11 cellular contexts compared by ENCODE assay signal in the genomic region with DNA sequence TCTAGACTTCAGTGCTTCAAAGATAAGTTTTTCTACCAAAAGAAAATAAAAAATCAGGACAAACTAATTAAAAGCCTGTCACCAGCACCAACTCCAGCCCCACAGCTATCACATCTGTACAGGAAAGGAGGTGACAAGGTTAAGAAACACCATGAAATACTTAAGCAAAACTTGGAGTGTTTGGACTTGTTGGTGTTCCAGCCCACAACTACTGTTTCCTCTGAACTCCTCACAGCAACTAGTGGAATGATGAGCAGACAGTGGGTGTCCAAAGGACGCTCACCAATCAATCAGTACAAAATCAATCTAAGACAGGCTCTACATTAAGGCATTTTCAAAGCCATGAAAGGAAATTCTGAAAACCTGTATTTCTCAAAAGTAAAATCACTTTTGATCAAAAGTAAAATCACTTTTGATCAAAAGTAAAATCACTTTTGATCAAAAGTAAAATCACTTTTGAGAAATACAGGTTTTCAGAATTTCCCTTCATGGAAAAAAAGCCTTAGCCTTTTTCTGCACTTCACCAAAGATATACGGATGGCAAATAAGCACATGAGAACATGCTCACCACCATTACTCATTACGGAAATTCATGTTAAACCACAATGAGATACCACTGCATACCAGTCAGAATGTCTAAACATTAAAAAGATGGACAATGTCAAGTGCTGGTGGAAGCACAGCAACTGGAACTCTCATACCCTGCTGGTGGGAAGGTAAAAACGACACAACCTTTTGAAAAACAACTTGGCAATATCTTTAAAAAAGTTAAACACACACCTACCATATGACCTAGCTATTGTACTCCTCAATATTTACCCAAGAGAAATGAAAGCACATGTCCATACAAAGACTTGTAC.
DNase-seq lines count a peak whose midpoint lies in the region; ATAC-seq lines count a peak whose summit lies in the region.
"Had no signal": no experiment of that assay in that cellular context is flagged by ENCODE, and none has a peak within 500 bp of the region (broad histone marks: within the 10 kb centered on the region; RNA-seq: fewer than 3 reads in every experiment).

No MANE protein-coding gene starts in this region.

- DNase-seq in activated naive CD4-positive, alpha-beta T cell treated with anti-CD3 and anti-CD28 coated beads, Interleukin-2, amount 50 U/mL, for 72 hours (ENCODE audit: low spot score in 2 of 2): no peak
- no peak for DNase-seq in activated naive CD4-positive, alpha-beta T cell treated with Interleukin-2 at 50 U/mL for 16 hours
- DNase-seq in SJCRH30 (peak; percentile 61 to 82), fibroblast of gingiva (ENCODE audit: low read depth) (peak; percentile 17), GM19238 (ENCODE audit: insufficient read length, low spot score) (no peak), amygdala (lab: John Stamatoyannopoulos, UW) (no peak)
- DNase-seq: left lung had no signal

- H3K36me3 Mint-ChIP-seq in activated naive CD4-positive, alpha-beta T cell treated with anti-CD3 and anti-CD28 coated beads, Interleukin-2, amount 50 U/mL, for 72 hours: peaks cover 4 to 10% of the 10 kb centered on the region in 2 donors
- peaks cover 35% of the 10 kb centered on the region for H3K36me3 Mint-ChIP-seq in stimulated activated naive CD8-positive, alpha-beta T cell treated with anti-CD3 and anti-CD28 coated beads, Interleukin-15, Interleukin-2, amounts not matched to agents 100 ng/mL and 50 ng/mL, for 24 hours (ENCODE audit: low read depth)

- H3K27ac Mint-ChIP-seq in activated naive CD4-positive, alpha-beta T cell treated with anti-CD3 and anti-CD28 coated beads, Interleukin-2, amount 50 U/mL, for 72 hours: peak overlapping the region in 1 of 2 donors; percentile 36
- H3K27ac Mint-ChIP-seq in stimulated activated naive CD8-positive, alpha-beta T cell treated with anti-CD3 and anti-CD28 coated beads, Interleukin-15, Interleukin-2, amounts not matched to agents 100 ng/mL and 50 ng/mL, for 24 hours: peak overlapping the region; percentile 57
- H3K27ac Mint-ChIP-seq: activated T-helper 2 cell treated with anti-CD3 and anti-CD28 coated beads, Interferon-gamma antibody, Interleukin-2, Interleukin-4, amounts not matched to agents 10 μg/mL and 5 μg/mL and 100 μg/mL, durations not matched to agents 14 hours and 24 hours and 36 hours had no signal

- H3K9me3 Mint-ChIP-seq in activated naive CD4-positive, alpha-beta T cell treated with anti-CD3 and anti-CD28 coated beads, Interleukin-2, amount 50 U/mL, for 72 hours: no peaks in the 10 kb centered on the region
- H3K9me3 Mint-ChIP-seq in stimulated activated naive CD8-positive, alpha-beta T cell treated with anti-CD3 and anti-CD28 coated beads, Interleukin-15, Interleukin-2, amounts not matched to agents 100 ng/mL and 50 ng/mL, for 24 hours: no peaks in the 10 kb centered on the region
- H3K9me3 Mint-ChIP-seq: activated T-helper 2 cell treated with anti-CD3 and anti-CD28 coated beads, Interferon-gamma antibody, Interleukin-2, Interleukin-4, amounts not matched to agents 10 μg/mL and 5 μg/mL and 100 μg/mL, durations not matched to agents 14 hours and 24 hours and 36 hours had no signal

- H3K27me3 ChIP-seq in SJCRH30: no peaks in the 10 kb centered on the region
- H3K27me3 ChIP-seq: BLaER1 treated with 17β-estradiol and CSF1 and Interleukin-3, amounts not matched to agents 10 nM and 100 nM; left lung had no signal

- H3K4me3 Mint-ChIP-seq in stimulated activated naive CD8-positive, alpha-beta T cell treated with anti-CD3 and anti-CD28 coated beads, Interleukin-15, Interleukin-2, amounts not matched to agents 100 ng/mL and 50 ng/mL, for 24 hours: no peak overlapping the region

- H3K9me3 ChIP-seq in SJCRH30 (replicated peaks): peaks cover 15% of the 10 kb centered on the region
- H3K9me3 ChIP-seq: left lung had no signal

- peak overlapping the region; percentile 90 for H3K27ac ChIP-seq in SJCRH30
- H3K27ac ChIP-seq: BLaER1 treated with 17β-estradiol and CSF1 and Interleukin-3, amounts not matched to agents 10 nM and 100 nM; left lung had no signal

- no peak overlapping the region for H3K4me3 ChIP-seq in SJCRH30
- H3K4me3 ChIP-seq: BLaER1 treated with 17β-estradiol and CSF1 and Interleukin-3, amounts not matched to agents 10 nM and 100 nM; left lung had no signal

- H3K4me1 ChIP-seq in SJCRH30: peaks cover 49% of the 10 kb centered on the region

- H3K27me3 Mint-ChIP-seq in stimulated activated naive CD8-positive, alpha-beta T cell treated with anti-CD3 and anti-CD28 coated beads, Interleukin-15, Interleukin-2, amounts not matched to agents 100 ng/mL and 50 ng/mL, for 24 hours: no peaks in the 10 kb centered on the region

- H3K4me1 Mint-ChIP-seq in stimulated activated naive CD8-positive, alpha-beta T cell treated with anti-CD3 and anti-CD28 coated beads, Interleukin-15, Interleukin-2, amounts not matched to agents 100 ng/mL and 50 ng/mL, for 24 hours (ENCODE audit: low read depth): peaks cover 67% of the 10 kb centered on the region

- ATAC-seq in activated naive CD4-positive, alpha-beta T cell treated with anti-CD3 and anti-CD28 coated beads, Interleukin-2, amount 50 U/mL, for 72 hours: peak; percentile 86 to 88
- ATAC-seq in HG02763 (IDR thresholded peaks at IDR 0.05; ENCODE audit: unreplicated experiment): no peak
- ATAC-seq: left lung had no signal

- H3K36me3 ChIP-seq in SJCRH30: peaks cover 22% of the 10 kb centered on the region
- H3K36me3 ChIP-seq: left lung had no signal

Comparison
In these comparisons a context has a peak if more than half of its experiments do, and no peak if none do; other contexts are left out.
1. DNase-seq: peak in SJCRH30 (2 of 2) and fibroblast of gingiva (single experiment); none in activated naive CD4-positive, alpha-beta T cell treated with anti-CD3 and anti-CD28 coated beads, Interleukin-2, amount 50 U/mL, for 72 hours (0 of 2), activated naive CD4-positive, alpha-beta T cell treated with Interleukin-2 at 50 U/mL for 16 hours (single experiment), GM19238 (single experiment) and amygdala (0 of 56).